In the genomic region with DNA sequence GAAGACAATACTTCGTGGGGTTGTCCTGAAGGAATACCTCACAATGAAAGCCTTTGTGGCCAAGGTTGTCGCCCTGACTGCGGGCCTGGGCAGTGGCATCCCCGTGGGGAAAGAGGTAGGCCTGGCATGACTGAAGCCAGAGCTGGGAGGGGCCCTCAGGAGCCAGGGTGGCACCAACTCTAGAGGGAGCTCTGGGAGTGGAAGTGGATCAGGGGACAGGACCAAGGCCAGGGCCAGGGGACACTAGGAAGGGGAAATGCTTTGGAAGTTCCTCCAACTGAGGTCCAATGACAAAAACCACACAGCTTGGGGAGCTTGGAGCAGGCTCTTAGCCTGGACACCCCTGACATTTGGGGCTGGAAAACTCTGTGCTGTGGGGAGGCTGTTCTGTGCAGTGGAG, we compare ENCODE assay signal across 9 cellular contexts. TPM values are rescaled to one million over a fixed set of nuclear protein-coding genes. Genes with fewer than 3 reads are reported as not detected.
DNase-seq lines count a peak whose midpoint lies in the region; ATAC-seq and TF ChIP-seq lines count a peak whose summit lies in the region.
"Had no signal": no experiment of that assay in that cellular context is flagged by ENCODE, and none has a peak within 500 bp of the region (broad histone marks: within the 10 kb centered on the region; RNA-seq: fewer than 3 reads in every experiment).

No MANE protein-coding gene starts in this region.

- DNase-seq in HFFc6 (peak; percentile 14), astrocyte of the spinal cord (ENCODE audit: low read depth, low spot score) (no peak), myocyte (ENCODE audit: low read depth) (peak; percentile 10), foreskin melanocyte (no peak), T-helper 1 cell (no peak)
- DNase-seq: activated naive CD8-positive, alpha-beta T cell treated with anti-CD3 and anti-CD28 coated beads, Interleukin-2, amount 50 U/mL, for 24 hours; naive B cell; NCI-H510A had no signal

- H3K4me3 ChIP-seq in astrocyte of the spinal cord (ENCODE audit: low read depth, low read length), result no peak overlapping the region

- H3K4me3 Mint-ChIP-seq in HFFc6, result no peak overlapping the region
- H3K4me3 Mint-ChIP-seq: activated naive CD8-positive, alpha-beta T cell treated with anti-CD3 and anti-CD28 coated beads, Interleukin-2, amount 50 U/mL, for 24 hours; naive B cell had no signal

- TF ChIP-seq CTCF in HFFc6 (IDR thresholded peaks at IDR 0.05) (no peak; the same call in 1 of the 2 replicates), astrocyte of the spinal cord (IDR thresholded peaks at IDR 0.05; ENCODE audit: low read depth, low read length) (peak; percentile 8)

- H3K27me3 Mint-ChIP-seq in HFFc6 (ENCODE audit: insufficient read depth), result peaks cover 16% of the 10 kb centered on the region
- H3K27me3 Mint-ChIP-seq: activated naive CD8-positive, alpha-beta T cell treated with anti-CD3 and anti-CD28 coated beads, Interleukin-2, amount 50 U/mL, for 24 hours had no signal

- ATAC-seq in GM21526 (IDR thresholded peaks at IDR 0.05; ENCODE audit: low FRiP score, unreplicated experiment), result no peak
- ATAC-seq: activated naive CD8-positive, alpha-beta T cell treated with anti-CD3 and anti-CD28 coated beads, Interleukin-2, amount 50 U/mL, for 24 hours had no signal

- peaks cover 16% of the 10 kb centered on the region for H3K4me1 Mint-ChIP-seq in HFFc6 (ENCODE audit: low read depth)

- no peaks in the 10 kb centered on the region for H3K36me3 Mint-ChIP-seq in HFFc6 (ENCODE audit: low read depth)
- H3K36me3 Mint-ChIP-seq: naive B cell had no signal

- no peak overlapping the region for H3K27ac Mint-ChIP-seq in HFFc6
- H3K27ac Mint-ChIP-seq: activated naive CD8-positive, alpha-beta T cell treated with anti-CD3 and anti-CD28 coated beads, Interleukin-2, amount 50 U/mL, for 24 hours had no signal

- in situ Hi-C loops in astrocyte of the spinal cord (cut with HindIII; ENCODE audit: low sequenced_read_pairs), result no loop called here

- H3K9me3 Mint-ChIP-seq in HFFc6, result no peaks in the 10 kb centered on the region
- H3K9me3 Mint-ChIP-seq: activated naive CD8-positive, alpha-beta T cell treated with anti-CD3 and anti-CD28 coated beads, Interleukin-2, amount 50 U/mL, for 24 hours; naive B cell had no signal

RNA-seq across cellular contexts. Expression of gene CLCN1, which starts 5.8 kb away (rescaled TPM):
- total RNA-seq in HFFc6 (2021; fragmentation: NEBNext Ultra II Directional; extraction: Animal tissue kit (Norgen Biotek cat#: 25700)), result not detected
- not detected in 2 replicates for total RNA-seq in myocyte
- not detected for polyA plus RNA-seq in myocyte (2012)

RNA-seq across cellular contexts. Expression of gene CASP2, which starts 33.6 kb away (rescaled TPM):
- 10 to 100 TPM; 22.4 to 29.6 (median 25.0) TPM for total RNA-seq in HFFc6 (2021; fragmentation: NEBNext Ultra II Directional; extraction: Animal tissue kit (Norgen Biotek cat#: 25700))
- 6.0 and 8.8 TPM in 2 replicates for total RNA-seq in myocyte
- 10.3 TPM for polyA plus RNA-seq in myocyte (2012)

RNA-seq across cellular contexts. Expression of gene TMEM139, which starts 37.0 kb away (rescaled TPM):
- total RNA-seq in HFFc6 (2021; fragmentation: NEBNext Ultra II Directional; extraction: Animal tissue kit (Norgen Biotek cat#: 25700)), result under 1 TPM in 1 of 6 experiments, not detected in 5; 0.25 TPM
- 0.29 TPM in 1 of 2 replicates, not detected in the other for total RNA-seq in myocyte
- polyA plus RNA-seq in myocyte (2012), result 0.57 TPM

RNA-seq across cellular contexts. Expression of gene FAM131B, which starts 40.8 kb away (rescaled TPM):
- 1 to 10 TPM in 3 of 6 experiments, under 1 TPM in 3; 0.70 to 1.3 (median 0.98) TPM for total RNA-seq in HFFc6 (2021; fragmentation: NEBNext Ultra II Directional; extraction: Animal tissue kit (Norgen Biotek cat#: 25700))
- 1.1 and 1.5 TPM in 2 replicates for total RNA-seq in myocyte
- polyA plus RNA-seq in myocyte (2012), result 2.0 TPM

RNA-seq across cellular contexts. Expression of gene GSTK1, which starts 58.5 kb away (rescaled TPM):
- total RNA-seq in HFFc6 (2021; fragmentation: NEBNext Ultra II Directional; extraction: Animal tissue kit (Norgen Biotek cat#: 25700)), result 100 to 1,000 TPM in 2 of 6 experiments, 10 to 100 TPM in 4; 85.6 to 102 (median 89.4) TPM
- total RNA-seq in myocyte, result 162 and 208 TPM in 2 replicates
- polyA plus RNA-seq in myocyte (2012), result 145 TPM

Comparison
In these comparisons a context has a peak if more than half of its experiments do, and no peak if none do; other contexts are left out.
1. DNase-seq: peak in HFFc6 (single experiment) and myocyte (single experiment); none in astrocyte of the spinal cord (single experiment), foreskin melanocyte (single experiment) and T-helper 1 cell (0 of 5).